Comparison of ENCODE assay signal across 8 cellular contexts in genomic region chr12:187986-188909, GRCh38. TPM values are rescaled to one million over a fixed set of nuclear protein-coding genes. Genes with fewer than 3 reads are reported as not detected.
DNase-seq lines count a peak whose midpoint lies in the region; ATAC-seq and TF ChIP-seq lines count a peak whose summit lies in the region.
"Not testable (repeated sequence)": the region's sequence is repeated elsewhere in the genome, so short reads cannot be mapped to it uniquely, and the experiment has no call there.

No MANE protein-coding gene starts in this region.

- WGBS in psoas muscle, 3 donors = 36 to 67% (median 60%) methylated on average over 37 to 53 of the region's 53 CpGs
- 52 to 66% methylated on average over 23 to 26 of the region's 53 CpGs for WGBS in tibial nerve, 2 donors

- not testable (repeated sequence) for H3K4me1 Mint-ChIP-seq in Caco-2 (ENCODE audit: low read depth, unreplicated experiment); effector memory CD8-positive, alpha-beta T cell (ENCODE audit: low read depth in 2 of 2); mesothelial cell of epicardium

- H3K9me3 Mint-ChIP-seq in Caco-2 (ENCODE audit: unreplicated experiment); activated naive CD4-positive, alpha-beta T cell treated with anti-CD3 and anti-CD28 coated beads, Interleukin-2, amount 50 U/mL, for 72 hours; effector memory CD8-positive, alpha-beta T cell; mesothelial cell of epicardium: not testable (repeated sequence)

- H3K4me3 ChIP-seq in Caco-2 (ENCODE audit: low read depth, low read length) = not testable (repeated sequence)
- H3K4me3 ChIP-seq in Peyer's patch (peak overlapping the region; percentile 24 to 58 (median 49)), psoas muscle (peak overlapping the region; percentile 61), tibial nerve (peak overlapping the region; percentile 39 to 53 (median 48))

- not testable (repeated sequence) for H3K27me3 Mint-ChIP-seq in Caco-2 (ENCODE audit: insufficient read depth, unreplicated experiment)
- peaks cover 55 to 75% of the 10 kb centered on the region in 2 donors for H3K27me3 Mint-ChIP-seq in effector memory CD8-positive, alpha-beta T cell
- H3K27me3 Mint-ChIP-seq in mesothelial cell of epicardium (ENCODE audit: low read depth) = peaks cover 60% of the 10 kb centered on the region

- not testable (repeated sequence) for BruUV-seq in Caco-2 (replicated peaks; lab: Mats Ljungman, UMichigan)

- not testable (repeated sequence) for H3K27ac Mint-ChIP-seq in Caco-2 (ENCODE audit: unreplicated experiment); mesothelial cell of epicardium
- H3K27ac Mint-ChIP-seq in activated naive CD4-positive, alpha-beta T cell treated with anti-CD3 and anti-CD28 coated beads, Interleukin-2, amount 50 U/mL, for 72 hours = peak overlapping the region in 1 of 2 donors; percentile 35
- H3K27ac Mint-ChIP-seq in effector memory CD8-positive, alpha-beta T cell = peak overlapping the region in 1 of 2 donors; percentile 23

- intact Hi-C loops in Caco-2 (cut with micrococcal nuclease; ENCODE audit: unreplicated experiment); left ventricle myocardium superior (cut with micrococcal nuclease); psoas muscle (cut with DNase I): not testable (repeated sequence)

- H3K4me1 ChIP-seq in Caco-2, psoas muscle: not testable (repeated sequence)
- H3K4me1 ChIP-seq in Peyer's patch = peaks cover 0 to 10% (median 3%) of the 10 kb centered on the region in 4 donors
- peaks cover 0 to 12% (median 1%) of the 10 kb centered on the region in 4 donors for H3K4me1 ChIP-seq in tibial nerve

- not testable (repeated sequence) for TF ChIP-seq CTCF in Caco-2 (IDR thresholded peaks at IDR 0.05; ENCODE audit: insufficient read depth in 1 of 2, low read depth in 1 of 2, low read length in 1 of 2, severe bottlenecking in 1 of 2, unreplicated experiment in 1 of 2); Peyer's patch (IDR thresholded peaks at IDR 0.05); mesothelial cell of epicardium (IDR thresholded peaks at IDR 0.05; ENCODE audit: unreplicated experiment); psoas muscle (IDR thresholded peaks at IDR 0.05); tibial nerve (IDR thresholded peaks at IDR 0.05)

- DNase-seq in Caco-2; Peyer's patch; activated naive CD4-positive, alpha-beta T cell treated with anti-CD3 and anti-CD28 coated beads, Interleukin-2, amount 50 U/mL, for 72 hours (ENCODE audit: low spot score in 2 of 2); effector memory CD8-positive, alpha-beta T cell; left ventricle myocardium superior; mesothelial cell of epicardium (ENCODE audit: low spot score in 2 of 2, unreplicated experiment in 2 of 2); tibial nerve (ENCODE audit: low spot score in 2 of 2): not testable (repeated sequence)
- DNase-seq in psoas muscle = peak in 1 of 2 donors; percentile 42

- H3K4me3 Mint-ChIP-seq in Caco-2 (ENCODE audit: unreplicated experiment) = peak overlapping the region; percentile 69
- peak overlapping the region; percentile 51 to 70 for H3K4me3 Mint-ChIP-seq in effector memory CD8-positive, alpha-beta T cell
- peak overlapping the region; percentile 86 for H3K4me3 Mint-ChIP-seq in mesothelial cell of epicardium

- TF ChIP-seq POLR2A in Peyer's patch (IDR thresholded peaks at IDR 0.05); tibial nerve (IDR thresholded peaks at IDR 0.05): not testable (repeated sequence)

- not testable (repeated sequence) for H3K36me3 Mint-ChIP-seq in Caco-2 (ENCODE audit: insufficient read depth, unreplicated experiment); activated naive CD4-positive, alpha-beta T cell treated with anti-CD3 and anti-CD28 coated beads, Interleukin-2, amount 50 U/mL, for 72 hours; effector memory CD8-positive, alpha-beta T cell (ENCODE audit: insufficient read depth); mesothelial cell of epicardium

- H3K36me3 ChIP-seq in Caco-2 (ENCODE audit: control insufficient read depth, insufficient read depth, low read length); Peyer's patch; psoas muscle (ENCODE audit: insufficient read depth in 1 of 2, low read depth in 1 of 2); tibial nerve: not testable (repeated sequence)

- H3K27ac ChIP-seq in Peyer's patch, psoas muscle, tibial nerve: not testable (repeated sequence)

- POLR2A ChIA-PET in Caco-2 (lab: Charles Lee) = not testable (repeated sequence)

- peak; percentile 35 to 46 for ATAC-seq in activated naive CD4-positive, alpha-beta T cell treated with anti-CD3 and anti-CD28 coated beads, Interleukin-2, amount 50 U/mL, for 72 hours
- not testable (repeated sequence) for ATAC-seq in effector memory CD8-positive, alpha-beta T cell (replicated peaks)
- ATAC-seq in left ventricle myocardium superior = peak; percentile 15
- ATAC-seq in psoas muscle = peak in 2 of 4 donors; percentile 4 to 12

- CTCF ChIA-PET in Caco-2 (lab: Charles Lee) = interaction anchor here (0.7 to 1.1 kb wide), 3 partner anchors 11 to 26 kb away, joined by 3 to 5 read pairs (median 3); no protein-coding TSS in a partner anchor

- not testable (repeated sequence) for H3K27me3 ChIP-seq in Caco-2 (replicated peaks; ENCODE audit: control insufficient read depth, insufficient read depth, low read length); Peyer's patch
- peaks cover 0 to 27% (median 7%) of the 10 kb centered on the region in 3 donors for H3K27me3 ChIP-seq in psoas muscle (ENCODE audit: insufficient read depth in 3 of 3, low read length in 2 of 3)
- peaks cover 0 to 14% of the 10 kb centered on the region in 2 donors for H3K27me3 ChIP-seq in tibial nerve

- not testable (repeated sequence) for TF ChIP-seq EP300 in tibial nerve (IDR thresholded peaks at IDR 0.05)

- H3K9me3 ChIP-seq in Caco-2, Peyer's patch, psoas muscle, tibial nerve: not testable (repeated sequence)

RNA-seq across cellular contexts. Expression of gene SLC6A12, which starts 25.7 kb away (rescaled TPM):
- 1.5 and 2.1 TPM in 2 replicates for total RNA-seq in Caco-2 (2022)
- total RNA-seq in Peyer's patch = 1 to 10 TPM in 2 of 4 donors, not detected in 2; 1.7 to 7.9 TPM
- not detected for total RNA-seq in activated naive CD4-positive, alpha-beta T cell treated with anti-CD3 and anti-CD28 coated beads, Interleukin-2, amount 50 U/mL, for 72 hours
- total RNA-seq in left ventricle myocardium superior = 1.2 TPM
- 0.29 TPM in 2 of 3 replicates, not detected in the other for total RNA-seq in mesothelial cell of epicardium
- total RNA-seq in psoas muscle = under 1 TPM; 0.30 to 0.90 (median 0.58) TPM
- under 1 TPM; 0.07 to 0.30 (median 0.07) TPM for polyA plus RNA-seq in psoas muscle
- under 1 TPM in 3 of 4 donors, not detected in 1; 0.21 to 0.60 (median 0.39) TPM for total RNA-seq in tibial nerve
